ENCODE assay signal across 21 cellular contexts in the genomic region with DNA sequence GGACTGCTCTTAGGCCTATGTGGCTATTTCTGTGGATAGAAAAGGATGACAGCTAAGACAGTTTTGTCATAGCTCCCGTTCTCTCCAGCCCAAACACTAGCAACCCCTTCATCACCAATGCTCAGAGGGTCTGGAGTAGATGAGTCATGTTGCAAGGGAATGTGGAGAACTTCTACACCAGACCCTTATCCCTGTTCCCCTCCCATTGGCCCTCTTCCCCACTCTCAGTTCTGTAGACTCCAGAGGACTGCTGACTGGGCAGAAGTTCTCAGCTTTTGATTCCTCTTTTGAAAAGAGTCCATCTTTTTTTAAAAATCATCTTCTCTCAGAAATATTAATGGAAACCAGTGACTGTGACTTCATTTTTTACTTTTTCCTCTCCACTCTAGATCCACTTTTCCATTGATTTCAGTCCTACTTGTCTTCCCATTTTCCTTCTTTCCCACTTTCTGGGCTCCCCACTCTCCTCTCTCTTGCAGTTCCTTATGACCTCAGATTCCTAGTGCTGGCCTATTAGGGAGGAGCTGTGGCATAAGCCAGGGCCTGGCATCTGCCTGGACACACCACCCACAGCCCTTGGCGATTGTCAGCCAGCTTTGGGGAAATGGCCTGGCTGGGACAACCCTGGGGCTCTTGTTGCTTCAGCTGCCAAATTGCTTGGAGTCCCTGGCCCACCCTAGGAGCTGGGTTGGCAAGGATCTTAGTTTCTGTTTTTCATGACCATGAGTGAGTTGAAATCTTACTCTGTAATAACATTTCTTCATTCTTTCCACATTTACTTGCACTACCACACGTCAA. TPM values are rescaled to one million over a fixed set of nuclear protein-coding genes. Genes with fewer than 3 reads are reported as not detected.
DNase-seq lines count a peak whose midpoint lies in the region; ATAC-seq, FAIRE-seq and TF ChIP-seq lines count a peak whose summit lies in the region.
"Had no signal": no experiment of that assay in that cellular context is flagged by ENCODE, and none has a peak within 500 bp of the region (broad histone marks: within the 10 kb centered on the region; RNA-seq: fewer than 3 reads in every experiment).

No MANE protein-coding gene starts in this region.

- TF ChIP-seq EP300 in gastroesophageal sphincter (IDR thresholded peaks at IDR 0.05), result no peak

- no peak for TF ChIP-seq POLR2A in gastroesophageal sphincter (IDR thresholded peaks at IDR 0.05)

- H3K27ac ChIP-seq in SJCRH30 (no peak overlapping the region), gastroesophageal sphincter (no peak overlapping the region)
- H3K27ac ChIP-seq: VCaP had no signal

- H3K4me1 Mint-ChIP-seq in glutamatergic neuron (ENCODE audit: low read depth, unreplicated experiment), result no peaks in the 10 kb centered on the region

- no peak overlapping the region for H3K27ac Mint-ChIP-seq in glutamatergic neuron (ENCODE audit: unreplicated experiment)
- H3K27ac Mint-ChIP-seq: natural killer cell had no signal

- peak; percentile 12 for DNase-seq in Ammon's horn (ENCODE audit: low spot score)
- DNase-seq in SJCRH30, result peak; percentile 62 to 70
- DNase-seq in glutamatergic neuron, result no peak
- no peak for DNase-seq in sciatic nerve (ENCODE audit: low spot score)
- DNase-seq in urothelium cell line (ENCODE audit: low spot score), result no peak
- DNase-seq: activated effector memory CD4-positive, alpha-beta T cell treated with anti-CD3 and anti-CD28 coated beads, Interleukin-2, amount 50 U/mL, for 16 hours; natural killer cell; NCI-H1417; NCI-H2171; NCI-H774; retina; stimulated activated CD4-positive, alpha-beta T cell treated with anti-CD3 and anti-CD28 coated beads, Interleukin-4, amount 100 ng/mL, for 1 hour; stimulated activated CD8-positive, alpha-beta memory T cell treated with anti-CD3 and anti-CD28 coated beads, Interleukin-4, amount 100 ng/mL, for 48 hours; transverse colon had no signal

- TF ChIP-seq CTCF in glutamatergic neuron (IDR thresholded peaks at IDR 0.05; ENCODE audit: partially characterized antibody, unreplicated experiment) (no peak), gastroesophageal sphincter (IDR thresholded peaks at IDR 0.05) (no peak)

- H3K4me1 ChIP-seq in SJCRH30 (peaks cover 16% of the 10 kb centered on the region; the same call in 1 of the 2 replicates), gastroesophageal sphincter (peaks cover 0 to 43% (median 0%) of the 10 kb centered on the region in 3 donors)

- H3K27me3 ChIP-seq in SJCRH30, result no peaks in the 10 kb centered on the region
- H3K27me3 ChIP-seq in gastroesophageal sphincter, result no peaks in the 10 kb centered on the region
- H3K27me3 ChIP-seq: transverse colon had no signal

- H3K4me3 ChIP-seq in SJCRH30 (no peak overlapping the region), gastroesophageal sphincter (no peak overlapping the region)
- H3K4me3 ChIP-seq: dorsolateral prefrontal cortex, transverse colon had no signal

- H3K36me3 ChIP-seq in SJCRH30, result no peaks in the 10 kb centered on the region
- H3K36me3 ChIP-seq in gastroesophageal sphincter, result no peaks in the 10 kb centered on the region
- H3K36me3 ChIP-seq: transverse colon had no signal

- intact Hi-C loops in sciatic nerve (cut with DNase I), result no loop called here

- FAIRE-seq in urothelium cell line (lab: Jason Lieb, UNC), result no peak
- FAIRE-seq: D721Med, RCC 7860 had no signal

- peaks cover 3% of the 10 kb centered on the region for H3K9me3 Mint-ChIP-seq in glutamatergic neuron (ENCODE audit: unreplicated experiment)
- H3K9me3 Mint-ChIP-seq: natural killer cell had no signal

- H3K36me3 Mint-ChIP-seq in glutamatergic neuron (ENCODE audit: unreplicated experiment), result peaks cover 8% of the 10 kb centered on the region
- H3K36me3 Mint-ChIP-seq: natural killer cell had no signal

- peak; percentile 64 for ATAC-seq in sciatic nerve
- no peak for ATAC-seq in gastroesophageal sphincter
- ATAC-seq in HG02938 (IDR thresholded peaks at IDR 0.05; ENCODE audit: unreplicated experiment), result no peak
- no peak for ATAC-seq in HG02840 (IDR thresholded peaks at IDR 0.05; ENCODE audit: low FRiP score, unreplicated experiment)
- ATAC-seq: natural killer cell had no signal

- 52 to 71% methylated on average over 3 of the region's 3 CpGs for WGBS in gastroesophageal sphincter (ENCODE audit: low coverage in 1 of 2), 2 donors

- peak overlapping the region; percentile 27 for H3K4me3 Mint-ChIP-seq in glutamatergic neuron (ENCODE audit: unreplicated experiment)
- H3K4me3 Mint-ChIP-seq: natural killer cell had no signal

- H3K9me3 ChIP-seq in SJCRH30 (replicated peaks) (no peaks in the 10 kb centered on the region), gastroesophageal sphincter (no peaks in the 10 kb centered on the region)
- H3K9me3 ChIP-seq: transverse colon had no signal

- peaks cover 7% of the 10 kb centered on the region for H3K27me3 Mint-ChIP-seq in glutamatergic neuron (ENCODE audit: unreplicated experiment)

RNA-seq across cellular contexts. Expression of gene MYZAP, which starts 2.2 kb away (rescaled TPM):
- 13.0 and 15.9 TPM in 2 replicates for total RNA-seq in SJCRH30 (2014; rRNA removed; shearing (Covaris generic))
- not detected for total RNA-seq in glutamatergic neuron (ENCODE audit: unreplicated experiment)
- total RNA-seq in sciatic nerve, result 3.7 TPM
- total RNA-seq in gastroesophageal sphincter, result 100 to 1,000 TPM in 3 of 4 donors, 10 to 100 TPM in 1; 13.6 to 299 (median 190) TPM
- total RNA-seq: natural killer cell had no signal

Comparison
In these comparisons a context has a peak if more than half of its experiments do, and no peak if none do; other contexts are left out.
1. DNase-seq: peak in Ammon's horn (single experiment) and SJCRH30 (2 of 2); none in glutamatergic neuron (single experiment), sciatic nerve (single experiment) and urothelium cell line (single experiment).